32 cellular contexts compared by ENCODE assay signal in the genomic region with DNA sequence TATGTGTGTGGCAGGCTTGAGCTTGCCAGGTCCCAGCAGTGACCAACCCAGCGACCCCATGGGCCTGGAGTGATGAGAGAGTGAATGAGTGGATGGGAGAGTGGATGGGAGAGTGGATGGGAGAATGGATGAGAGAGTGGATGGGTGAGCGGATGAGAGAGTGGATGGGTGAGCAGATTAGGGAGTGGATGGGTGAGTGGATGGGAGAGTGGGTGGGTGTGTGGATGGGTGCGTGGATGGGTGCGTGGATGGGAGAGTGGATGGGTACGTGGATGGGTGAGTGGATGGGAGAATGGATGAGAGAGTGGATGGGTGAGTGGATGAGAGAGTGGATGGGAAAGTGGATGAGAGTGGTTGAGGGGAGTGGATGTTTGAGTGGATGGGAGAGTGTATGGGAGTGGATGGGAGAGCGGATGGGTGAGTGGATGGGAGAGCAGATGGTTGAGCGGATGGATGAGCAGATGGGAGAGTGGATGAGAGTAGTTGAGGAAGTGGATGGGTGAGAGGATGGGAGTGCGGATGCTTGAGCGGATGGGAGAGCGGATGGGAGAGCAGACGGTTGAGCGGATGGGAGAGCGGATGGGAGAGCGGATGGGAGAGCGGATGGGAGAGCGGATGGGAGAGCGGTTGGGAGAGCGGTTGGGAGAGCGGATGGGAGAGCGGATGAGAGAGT. TPM values are rescaled to one million over a fixed set of nuclear protein-coding genes. Genes with fewer than 3 reads are reported as not detected.
"Had no signal": no experiment of that assay in that cellular context is flagged by ENCODE, and none has a peak within 500 bp of the region (broad histone marks: within the 10 kb centered on the region; RNA-seq: fewer than 3 reads in every experiment).

No MANE protein-coding gene starts in this region.

- H3K27me3 Mint-ChIP-seq: activated CD4-positive, alpha-beta T cell treated with anti-CD3 and anti-CD28 coated beads, Interleukin-2, amount 10 ng/mL, durations not matched to agents 24 days and 14 days; activated CD8-positive, alpha-beta T cell treated with anti-CD3 and anti-CD28 coated beads for 36 hours; activated naive CD8-positive, alpha-beta T cell treated with anti-CD3 and anti-CD28 coated beads for 36 hours; activated T-helper 17 cell treated with anti-CD3 and anti-CD28 coated beads, Interleukin-2, amount 50 U/mL, for 72 hours; central memory CD8-positive, alpha-beta T cell had no signal

- H3K4me3 Mint-ChIP-seq: activated CD4-positive, alpha-beta T cell treated with anti-CD3 and anti-CD28 coated beads, Interleukin-2, amount 10 ng/mL, durations not matched to agents 24 days and 14 days; activated CD8-positive, alpha-beta T cell treated with anti-CD3 and anti-CD28 coated beads for 36 hours; activated naive CD8-positive, alpha-beta T cell treated with anti-CD3 and anti-CD28 coated beads for 36 hours; activated T-cell treated with anti-CD3 and anti-CD28 coated beads, Interleukin-2, amount 50 U/mL, for 72 hours; activated T-helper 17 cell treated with anti-CD3 and anti-CD28 coated beads, Interleukin-2, amount 50 U/mL, for 72 hours; central memory CD8-positive, alpha-beta T cell had no signal

- DNase-seq: activated CD4-positive, alpha-beta T cell treated with anti-CD3 and anti-CD28 coated beads for 1 hour; activated CD4-positive, alpha-beta T cell treated with anti-CD3 and anti-CD28 coated beads, Interleukin-2, amount 10 ng/mL, durations not matched to agents 24 days and 14 days; activated CD4-positive, alpha-beta T cell treated with anti-CD3 and anti-CD28 coated beads, Interleukin-2, amount 50 U/mL, for 4 hours; activated CD4-positive, CD25-positive, alpha-beta regulatory T cell; activated CD8-positive, alpha-beta T cell treated with anti-CD3 and anti-CD28 coated beads for 36 hours; activated effector memory CD4-positive, alpha-beta T cell treated with anti-CD3 and anti-CD28 coated beads, Interleukin-2, amount 50 U/mL, for 16 hours; activated naive CD4-positive, alpha-beta T cell; activated naive CD4-positive, alpha-beta T cell treated with anti-CD3 and anti-CD28 coated beads, Interleukin-2, amount 50 U/mL, for 16 hours; activated naive CD8-positive, alpha-beta T cell treated with anti-CD3 and anti-CD28 coated beads for 36 hours; activated T-cell treated with anti-CD3 and anti-CD28 coated beads, Interleukin-2, amount 50 U/mL, for 1 hour; activated T-cell treated with anti-CD3 and anti-CD28 coated beads, Interleukin-2, amount 50 U/mL, for 72 hours; amniotic stem cell; aorta; brain microvascular endothelial cell; NCI-H1092 treated with DMSO at 0.1 percent for 48 hours; NCI-H146; NCI-H187; NCI-H2029 treated with DMSO at 0.1 percent for 48 hours; NCI-H2107; NCI-H226; NCI-H446 treated with DMSO at 0.1 percent for 48 hours; NCI-H69; SHP77; SJCRH30; T1000 had no signal

- H3K4me3 ChIP-seq: cardiac muscle cell, SJCRH30, SK-N-MC had no signal

- H3K9me3 Mint-ChIP-seq: activated CD4-positive, alpha-beta T cell treated with anti-CD3 and anti-CD28 coated beads, Interleukin-2, amount 10 ng/mL, durations not matched to agents 24 days and 14 days; activated CD8-positive, alpha-beta T cell treated with anti-CD3 and anti-CD28 coated beads for 36 hours; activated naive CD8-positive, alpha-beta T cell treated with anti-CD3 and anti-CD28 coated beads for 36 hours; activated T-cell treated with anti-CD3 and anti-CD28 coated beads, Interleukin-2, amount 50 U/mL, for 72 hours; activated T-helper 17 cell treated with anti-CD3 and anti-CD28 coated beads, Interleukin-2, amount 50 U/mL, for 72 hours; central memory CD8-positive, alpha-beta T cell had no signal

- H3K27ac Mint-ChIP-seq: activated CD4-positive, alpha-beta T cell treated with anti-CD3 and anti-CD28 coated beads, Interleukin-2, amount 10 ng/mL, durations not matched to agents 24 days and 14 days; activated CD8-positive, alpha-beta T cell treated with anti-CD3 and anti-CD28 coated beads for 36 hours; activated naive CD8-positive, alpha-beta T cell treated with anti-CD3 and anti-CD28 coated beads for 36 hours; activated T-cell treated with anti-CD3 and anti-CD28 coated beads, Interleukin-2, amount 50 U/mL, for 72 hours; activated T-helper 17 cell treated with anti-CD3 and anti-CD28 coated beads, Interleukin-2, amount 50 U/mL, for 72 hours had no signal

- H3K27me3 ChIP-seq: brain microvascular endothelial cell, cardiac muscle cell, SJCRH30 had no signal

- ATAC-seq: activated CD8-positive, alpha-beta T cell treated with anti-CD3 and anti-CD28 coated beads for 36 hours; activated T-cell treated with anti-CD3 and anti-CD28 coated beads, Interleukin-2, amount 50 U/mL, for 72 hours; activated T-helper 17 cell treated with anti-CD3 and anti-CD28 coated beads, Interleukin-2, amount 50 U/mL, for 72 hours; Panc1 had no signal

- H3K4me1 Mint-ChIP-seq: activated CD4-positive, alpha-beta T cell treated with anti-CD3 and anti-CD28 coated beads, Interleukin-2, amount 10 ng/mL, durations not matched to agents 24 days and 14 days; activated naive CD8-positive, alpha-beta T cell treated with anti-CD3 and anti-CD28 coated beads for 36 hours; activated T-helper 17 cell treated with anti-CD3 and anti-CD28 coated beads, Interleukin-2, amount 50 U/mL, for 72 hours; central memory CD8-positive, alpha-beta T cell had no signal

RNA-seq across cellular contexts. Expression of a gene that starts 10.3 kb away (rescaled TPM):
- total RNA-seq: LHCN-M2, RPMI7951, SJCRH30 had no signal
